In genomic region chr17:36591434-36592315, GRCh38 we compare ENCODE assay signal across 8 cellular contexts. TPM values are rescaled to one million over a fixed set of nuclear protein-coding genes. Genes with fewer than 3 reads are reported as not detected.
DNase-seq lines count a peak whose midpoint lies in the region; ATAC-seq and TF ChIP-seq lines count a peak whose summit lies in the region.

DHRS11 (plus strand) TSS chr17:36591879; CDS start chr17:36592010, 131 bp downstream.

- no peaks in the 10 kb centered on the region for H3K9me2 ChIP-seq in PC-3 (replicated peaks; ENCODE audit: low read length)

- H3K4me2 ChIP-seq in PC-3 (ENCODE audit: low read length), result peak within 1 kb of the TSS; percentile 82

- no peak for TF ChIP-seq POLR2A in esophagus muscularis mucosa (IDR thresholded peaks at IDR 0.05; ENCODE audit: low read depth)

- peaks cover 20% of the 10 kb centered on the region for H3K79me2 ChIP-seq in PC-3 (ENCODE audit: low read length)

- H3F3A ChIP-seq in PC-3 (ENCODE audit: low read length, unreplicated experiment), result no peaks in the 10 kb centered on the region

- H4K20me1 ChIP-seq in PC-3 (ENCODE audit: low read length), result no peaks in the 10 kb centered on the region

- H3K36me3 ChIP-seq in HUES64 (ENCODE audit: insufficient read depth, low read length) (peaks cover 45% of the 10 kb centered on the region), PC-3 (ENCODE audit: low read depth, low read length) (peaks cover 7% of the 10 kb centered on the region), esophagus muscularis mucosa (peaks cover 19 to 37% (median 31%) of the 10 kb centered on the region in 4 donors)

- no peaks in the 10 kb centered on the region for H3K9me3 ChIP-seq in HUES64 (ENCODE audit: insufficient read depth, low read depth, low read length)
- H3K9me3 ChIP-seq in PC-3 (ENCODE audit: low read length), result no peaks in the 10 kb centered on the region
- no peaks in the 10 kb centered on the region for H3K9me3 ChIP-seq in esophagus muscularis mucosa

- POLR2A ChIA-PET in PC-3 (lab: Charles Lee; ENCODE audit: unreplicated experiment), result no interaction called here

- TF ChIP-seq CTCF in PC-3 (conservative IDR thresholded peaks at IDR 0.05; ENCODE audit: low read depth, low read length), result no peak
- TF ChIP-seq CTCF in esophagus muscularis mucosa (IDR thresholded peaks at IDR 0.05), result no peak

- no peak for TF ChIP-seq EP300 in esophagus muscularis mucosa (IDR thresholded peaks at IDR 0.05)

- intact Hi-C loops in PC-3 (cut with micrococcal nuclease), result no loop called here
- intact Hi-C loops in esophagus muscularis mucosa (cut with DNase I), result no loop called here

- peak within 1 kb of the TSS; percentile 73 for H2AFZ ChIP-seq in PC-3 (ENCODE audit: low read length)

- no TSS peak for BruUV-seq in PC-3 (replicated peaks; lab: Mats Ljungman, UMichigan)

- 5% methylated on average over 87 of the region's 87 CpGs for WGBS in HUES64
- 1% methylated on average over 10 of the region's 87 CpGs for WGBS in esophagus muscularis mucosa

- H3K4me1 ChIP-seq in HUES64 (ENCODE audit: insufficient read depth, low read length), result peaks cover 12% of the 10 kb centered on the region
- H3K4me1 ChIP-seq in PC-3 (ENCODE audit: insufficient read depth, low read length), result peaks cover 10% of the 10 kb centered on the region; the same call in 1 of the 2 replicates
- H3K4me1 ChIP-seq in esophagus muscularis mucosa, result peaks cover 19 to 29% (median 22%) of the 10 kb centered on the region in 4 donors

- no peaks in the 10 kb centered on the region for H3K27me3 ChIP-seq in HUES64 (ENCODE audit: insufficient read depth, low read length)
- no peaks in the 10 kb centered on the region for H3K27me3 ChIP-seq in PC-3 (ENCODE audit: low read length)
- no peaks in the 10 kb centered on the region for H3K27me3 ChIP-seq in esophagus muscularis mucosa

- H3K27ac ChIP-seq in HUES64 (ENCODE audit: low read depth, low read length) (peak within 1 kb of the TSS; percentile 83; the same call in 1 of the 2 replicates), PC-3 (ENCODE audit: low read length) (no peak within 1 kb of the TSS), esophagus muscularis mucosa (replicated peaks in 1 of 4) (peak within 1 kb of the TSS; percentile 67 to 82 (median 79))

- peak; percentile 41 for DNase-seq in CMK (ENCODE audit: low read depth)
- DNase-seq in PC-3, result peak; percentile 67
- peak; percentile 90 to 92 for DNase-seq in activated T-cell treated with anti-CD3 and anti-CD28 coated beads, Interleukin-2, amount 50 U/mL, for 48 hours
- no peak for DNase-seq in esophagus muscularis mucosa (ENCODE audit: extremely low spot score)
- peak; percentile 82 for DNase-seq in myocyte (ENCODE audit: low read depth)
- peak; percentile 61 to 62 for DNase-seq in stimulated activated CD8-positive, alpha-beta memory T cell treated with anti-CD3 and anti-CD28 coated beads, Interleukin-7, amount 100 ng/mL, for 1 hour (ENCODE audit: low read depth in 2 of 2)

- ATAC-seq in GM19467 (IDR thresholded peaks at IDR 0.05; ENCODE audit: unreplicated experiment) (peak; percentile 82), PC-3 (peak; percentile 94)

- peak within 1 kb of the TSS; percentile 90 for H3K4me3 ChIP-seq in HUES64 (ENCODE audit: low read length)
- H3K4me3 ChIP-seq in PC-3 (ENCODE audit: low read length), result peak within 1 kb of the TSS; percentile 80
- H3K4me3 ChIP-seq in esophagus muscularis mucosa, result peak within 1 kb of the TSS; percentile 69 to 98 (median 96)

- CTCF ChIA-PET in PC-3 (lab: Charles Lee), result interaction anchor here (1.6 kb wide), 1 partner anchor 11 kb away, joined by 17 read pairs; no protein-coding TSS in a partner anchor

- H3K9ac ChIP-seq in HUES64 (ENCODE audit: low read depth, low read length), result peak within 1 kb of the TSS; percentile 82
- H3K9ac ChIP-seq in PC-3 (ENCODE audit: low read length), result peak within 1 kb of the TSS; percentile 78

RNA-seq across cellular contexts. Expression of gene DHRS11, which starts in this region (rescaled TPM):
- polyA plus RNA-seq in HUES64 (2013, experiment 1 of 2), result 17.2 TPM
- polyA plus RNA-seq in HUES64 (2013, experiment 2 of 2), result 19.1 TPM
- total RNA-seq in PC-3 (2014; rRNA removed) (11.8 and 14.8 TPM in 2 replicates), esophagus muscularis mucosa (1 to 10 TPM; 5.3 to 7.1 (median 6.0) TPM), myocyte (5.7 and 7.0 TPM in 2 replicates)
- 6.4 TPM for polyA plus RNA-seq in myocyte (2012)
